18 cellular contexts compared by ENCODE assay signal in genomic region chr7:12653127-12653917, GRCh38. TPM values are rescaled to one million over a fixed set of nuclear protein-coding genes. Genes with fewer than 3 reads are reported as not detected.
DNase-seq lines count a peak whose midpoint lies in the region; ATAC-seq and TF ChIP-seq lines count a peak whose summit lies in the region.
"Had no signal": no experiment of that assay in that cellular context is flagged by ENCODE, and none has a peak within 500 bp of the region (broad histone marks: within the 10 kb centered on the region; RNA-seq: fewer than 3 reads in every experiment).

No MANE protein-coding gene starts in this region.

- ATAC-seq in GM21367 (IDR thresholded peaks at IDR 0.05; ENCODE audit: unreplicated experiment) (no peak), left lung (no peak)
- ATAC-seq: body of pancreas, left lobe of liver had no signal

- H3K27me3 ChIP-seq in adipocyte (replicated peaks; ENCODE audit: control insufficient read depth, insufficient read depth, low read length) (no peaks in the 10 kb centered on the region), left lung (no peaks in the 10 kb centered on the region)
- H3K27me3 ChIP-seq: body of pancreas, colonic mucosa, testis had no signal

- H3K9me3 ChIP-seq in adipocyte (ENCODE audit: control insufficient read depth, low read length) (no peaks in the 10 kb centered on the region), left lung (no peaks in the 10 kb centered on the region)
- H3K9me3 ChIP-seq: body of pancreas, colonic mucosa, testis had no signal

- TF ChIP-seq CTCF in coronary artery (IDR thresholded peaks at IDR 0.05): no peak
- no peak for TF ChIP-seq CTCF in left lung (IDR thresholded peaks at IDR 0.05)

- no peak overlapping the region for H3K4me3 ChIP-seq in adipocyte (ENCODE audit: low read length)
- no peak overlapping the region for H3K4me3 ChIP-seq in coronary artery
- H3K4me3 ChIP-seq in left lung: no peak overlapping the region
- H3K4me3 ChIP-seq: body of pancreas, colonic mucosa, PC-9, testis had no signal

- no peak overlapping the region for H3K27ac ChIP-seq in coronary artery
- no peak overlapping the region for H3K27ac ChIP-seq in left lung
- H3K27ac ChIP-seq: body of pancreas, colonic mucosa, KMS-11, PC-9, testis had no signal

- H3K4me1 ChIP-seq in adipocyte (ENCODE audit: control insufficient read depth, insufficient read depth, low read length) (peaks cover 6% of the 10 kb centered on the region), left lung (no peaks in the 10 kb centered on the region)
- H3K4me1 ChIP-seq: body of pancreas, colonic mucosa, testis had no signal

- H3K36me3 ChIP-seq in adipocyte (ENCODE audit: control insufficient read depth, insufficient read depth, low read length, severe bottlenecking) (no peaks in the 10 kb centered on the region), left lung (no peaks in the 10 kb centered on the region)
- H3K36me3 ChIP-seq: colonic mucosa had no signal

- intact Hi-C loops in left lung (cut with DNase I): no loop called here

- no peak overlapping the region for H3K9ac ChIP-seq in adipocyte (ENCODE audit: low read length)
- H3K9ac ChIP-seq: KMS-11 had no signal

- peak; percentile 5 for DNase-seq in COR-L47 (lab: John Stamatoyannopoulos, UW)
- peak; percentile 22 for DNase-seq in NCI-H1105 (lab: John Stamatoyannopoulos, UW)
- DNase-seq in adipocyte (ENCODE audit: low read depth): peak; percentile 41
- peak; percentile 27 for DNase-seq in fibroblast of the conjunctiva (ENCODE audit: low read depth)
- DNase-seq in coronary artery (ENCODE audit: low spot score): no peak
- DNase-seq in left lung: no peak
- DNase-seq in SW480 (ENCODE audit: low spot score): no peak
- DNase-seq: activated naive CD4-positive, alpha-beta T cell treated with anti-CD3 and anti-CD28 coated beads, Interleukin-2, amount 50 U/mL, for 16 hours; activated T-cell treated with anti-CD3 and anti-CD28 coated beads, Interleukin-2, amount 50 U/mL, for 48 hours; body of pancreas; colonic mucosa; DMS153; PC-9; T-helper 9 cell; testis had no signal

RNA-seq across cellular contexts. Expression of gene ARL4A, which starts 34.1 kb away (rescaled TPM):
- total RNA-seq in left lung: 10 to 100 TPM; 18.4 to 27.0 TPM

Comparison
In these comparisons a context has a peak if more than half of its experiments do, and no peak if none do; other contexts are left out.
1. DNase-seq: peak in COR-L47 (single experiment), NCI-H1105 (single experiment), adipocyte (single experiment) and fibroblast of the conjunctiva (single experiment); none in coronary artery (single experiment), left lung (0 of 2) and SW480 (single experiment).